19 cellular contexts compared by ENCODE assay signal in the genomic region with DNA sequence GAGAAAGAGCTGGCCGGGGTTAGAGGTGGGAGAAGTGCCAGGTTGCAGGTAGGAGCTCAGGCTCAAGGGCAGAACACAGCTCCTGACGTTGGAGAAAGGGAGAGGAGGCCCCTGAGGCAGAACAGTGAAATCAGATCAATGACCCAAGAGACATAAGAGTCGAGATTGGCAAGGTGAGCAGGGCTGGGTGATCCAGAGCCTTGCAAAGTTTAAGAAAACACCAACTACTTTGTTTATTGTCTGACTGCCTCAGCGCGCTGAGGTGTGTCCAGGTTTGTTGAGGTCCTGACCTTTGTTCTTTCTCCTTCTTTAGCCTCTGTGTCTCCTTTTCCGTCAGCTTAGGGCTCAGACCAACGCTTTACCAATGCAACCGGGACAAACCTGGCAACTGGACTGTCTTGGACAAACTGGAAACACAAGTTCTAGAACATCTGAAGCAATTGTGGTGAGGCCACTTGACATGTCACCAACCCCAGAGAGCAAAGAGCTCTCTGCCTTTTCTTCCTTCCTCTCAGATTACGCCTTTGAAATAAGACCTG. TPM values are rescaled to one million over a fixed set of nuclear protein-coding genes. Genes with fewer than 3 reads are reported as not detected.
DNase-seq lines count a peak whose midpoint lies in the region; TF ChIP-seq lines count a peak whose summit lies in the region.
"Had no signal": no experiment of that assay in that cellular context is flagged by ENCODE, and none has a peak within 500 bp of the region (broad histone marks: within the 10 kb centered on the region; RNA-seq: fewer than 3 reads in every experiment).

No MANE protein-coding gene starts in this region.

- no peaks in the 10 kb centered on the region for H3F3A ChIP-seq in Loucy (ENCODE audit: low read depth)

- H3K36me3 ChIP-seq in Loucy (ENCODE audit: insufficient read depth, low read length) (no peaks in the 10 kb centered on the region), hepatocyte (replicated peaks; ENCODE audit: insufficient read depth, low read depth) (no peaks in the 10 kb centered on the region)
- H3K36me3 ChIP-seq: ovary, vagina had no signal

- TF ChIP-seq CTCF in Loucy (conservative IDR thresholded peaks at IDR 0.05; ENCODE audit: low read length) (no peak), hepatocyte (IDR thresholded peaks at IDR 0.05; ENCODE audit: poor library complexity) (no peak), progenitor cell of endocrine pancreas (IDR thresholded peaks at IDR 0.05; ENCODE audit: unreplicated experiment) (no peak)

- H3K9ac ChIP-seq in Loucy (ENCODE audit: low read depth, low read length, poor library complexity, severe bottlenecking), result no peak overlapping the region

- no peaks in the 10 kb centered on the region for H4K20me1 ChIP-seq in Loucy (ENCODE audit: insufficient read depth, low read length, poor library complexity, severe bottlenecking)
- no peaks in the 10 kb centered on the region for H4K20me1 ChIP-seq in hepatocyte (ENCODE audit: insufficient read depth, poor library complexity, severe bottlenecking)

- peak overlapping the region; percentile 86 for H3K27ac Mint-ChIP-seq in progenitor cell of endocrine pancreas
- H3K27ac Mint-ChIP-seq: stimulated activated memory B cell treated with anti-CD40 and anti-IgM and Interleukin-4, amounts not matched to agents 10 μg/mL and 1 μg/mL and 100 μg/mL, for 72 hours had no signal

- peak overlapping the region; percentile 89 for H3K27ac ChIP-seq in hepatocyte
- H3K27ac ChIP-seq: ovary, vagina had no signal

- H3K9me3 Mint-ChIP-seq in progenitor cell of endocrine pancreas (ENCODE audit: low read depth), result peaks cover 16% of the 10 kb centered on the region
- H3K9me3 Mint-ChIP-seq: stimulated activated memory B cell treated with anti-CD40 and anti-IgM and Interleukin-4, amounts not matched to agents 10 μg/mL and 1 μg/mL and 100 μg/mL, for 72 hours had no signal

- 37% methylated on average over 9 of the region's 9 CpGs for WGBS in hepatocyte (ENCODE audit: low lambda C conversion rate, missing lambda C conversion rate)

- H3K4me1 ChIP-seq in Loucy (ENCODE audit: insufficient read depth, low read length, poor library complexity, severe bottlenecking) (peaks cover 14% of the 10 kb centered on the region), hepatocyte (ENCODE audit: insufficient read depth) (peaks cover 24% of the 10 kb centered on the region)
- H3K4me1 ChIP-seq: vagina had no signal

- no peak overlapping the region for H3K4me3 Mint-ChIP-seq in progenitor cell of endocrine pancreas (ENCODE audit: low read depth)
- H3K4me3 Mint-ChIP-seq: activated T-cell treated with anti-CD3 and anti-CD28 coated beads, Interleukin-2, amount 50 U/mL, for 4 hours; stimulated activated memory B cell treated with anti-CD40 and anti-IgM and Interleukin-4, amounts not matched to agents 10 μg/mL and 1 μg/mL and 100 μg/mL, for 72 hours had no signal

- H3K79me2 ChIP-seq in Loucy (ENCODE audit: insufficient read depth, low read length) (no peaks in the 10 kb centered on the region), hepatocyte (no peaks in the 10 kb centered on the region)

- H3K27me3 ChIP-seq in Loucy (ENCODE audit: insufficient read depth, low read length, poor library complexity, severe bottlenecking), result no peaks in the 10 kb centered on the region
- H3K27me3 ChIP-seq in hepatocyte, result no peaks in the 10 kb centered on the region
- H3K27me3 ChIP-seq: ovary, vagina had no signal

- DNase-seq in DMS53 (lab: John Stamatoyannopoulos, UW) (peak; percentile 85), hepatocyte (ENCODE audit: low spot score) (peak; percentile 47), progenitor cell of endocrine pancreas (ENCODE audit: low spot score, unreplicated experiment) (no peak), dermis blood vessel endothelial cell (no peak), occipital lobe (lab: John Stamatoyannopoulos, UW) (no peak)
- DNase-seq in stimulated activated CD4-positive, alpha-beta T cell treated with anti-CD3 and anti-CD28 coated beads, Interleukin-4, amount 100 ng/mL, for 24 hours, result no peak
- no peak for DNase-seq in activated effector memory CD4-positive, alpha-beta T cell treated with anti-CD3 and anti-CD28 coated beads, Interleukin-2, amount 50 U/mL, for 16 hours
- DNase-seq: activated CD4-positive, alpha-beta T cell treated with anti-CD3 and anti-CD28 coated beads, Interleukin-2, amount 50 U/mL, for 1 hour; activated T-cell treated with anti-CD3 and anti-CD28 coated beads, Interleukin-2, amount 50 U/mL, for 4 hours; cerebellar nuclear complex; KBM-7; NCI-H1417 treated with DMSO at 0.1 percent for 48 hours; ovary had no signal

- H3K4me2 ChIP-seq in Loucy (ENCODE audit: low read depth, low read length, poor library complexity, severe bottlenecking) (peak overlapping the region; percentile 33), hepatocyte (peak overlapping the region; percentile 36)

- H2AFZ ChIP-seq in Loucy (ENCODE audit: low read length) (peak overlapping the region; percentile 77), hepatocyte (peak overlapping the region; percentile 13)

- H3K27me3 Mint-ChIP-seq in progenitor cell of endocrine pancreas, result no peaks in the 10 kb centered on the region
- H3K27me3 Mint-ChIP-seq: stimulated activated memory B cell treated with anti-CD40 and anti-IgM and Interleukin-4, amounts not matched to agents 10 μg/mL and 1 μg/mL and 100 μg/mL, for 72 hours had no signal

- peaks cover 10% of the 10 kb centered on the region for H3K36me3 Mint-ChIP-seq in progenitor cell of endocrine pancreas (ENCODE audit: insufficient read depth)
- H3K36me3 Mint-ChIP-seq: stimulated activated memory B cell treated with anti-CD40 and anti-IgM and Interleukin-4, amounts not matched to agents 10 μg/mL and 1 μg/mL and 100 μg/mL, for 72 hours had no signal

- H3K9me3 ChIP-seq in Loucy (ENCODE audit: insufficient read depth, low read depth, low read length), result no peaks in the 10 kb centered on the region
- H3K9me3 ChIP-seq in hepatocyte (ENCODE audit: low read depth), result no peaks in the 10 kb centered on the region
- H3K9me3 ChIP-seq: vagina had no signal

- H3K9me2 ChIP-seq in Loucy (replicated peaks; ENCODE audit: low read depth, low read length) (no peaks in the 10 kb centered on the region), hepatocyte (replicated peaks; ENCODE audit: insufficient read depth) (no peaks in the 10 kb centered on the region)

- H3K4me3 ChIP-seq in Loucy (ENCODE audit: low read length, poor library complexity, severe bottlenecking) (no peak overlapping the region), hepatocyte (no peak overlapping the region)
- H3K4me3 ChIP-seq: ovary, skin epidermis, vagina had no signal

- peaks cover 26% of the 10 kb centered on the region for H3K4me1 Mint-ChIP-seq in progenitor cell of endocrine pancreas (ENCODE audit: low read depth)

RNA-seq across cellular contexts. Expression of a gene that starts 28.3 kb away (rescaled TPM):
- total RNA-seq in hepatocyte (0.50 and 1.5 TPM in 2 replicates), progenitor cell of endocrine pancreas (0.22 and 0.43 TPM in 2 replicates), dermis blood vessel endothelial cell (not detected in 2 replicates), occipital lobe (0.31 TPM)
- 1.6 TPM in 1 of 2 replicates, not detected in the other for polyA plus RNA-seq in hepatocyte
- total RNA-seq: activated T-cell treated with anti-CD3 and anti-CD28 coated beads, Interleukin-2, amount 50 U/mL, for 4 hours; endothelial cell of umbilical vein; NCI-H460; vagina had no signal
- polyA plus RNA-seq: endothelial cell of umbilical vein, ovary had no signal

Comparison
In these comparisons a context has a peak if more than half of its experiments do, and no peak if none do; other contexts are left out.
1. DNase-seq: peak in DMS53 (single experiment) and hepatocyte (single experiment); none in progenitor cell of endocrine pancreas (single experiment), dermis blood vessel endothelial cell (single experiment), stimulated activated CD4-positive, alpha-beta T cell treated with anti-CD3 and anti-CD28 coated beads, Interleukin-4, amount 100 ng/mL, for 24 hours (single experiment), occipital lobe (single experiment) and activated effector memory CD4-positive, alpha-beta T cell treated with anti-CD3 and anti-CD28 coated beads, Interleukin-2, amount 50 U/mL, for 16 hours (single experiment).